26 cellular contexts compared by ENCODE assay signal in the genomic region with DNA sequence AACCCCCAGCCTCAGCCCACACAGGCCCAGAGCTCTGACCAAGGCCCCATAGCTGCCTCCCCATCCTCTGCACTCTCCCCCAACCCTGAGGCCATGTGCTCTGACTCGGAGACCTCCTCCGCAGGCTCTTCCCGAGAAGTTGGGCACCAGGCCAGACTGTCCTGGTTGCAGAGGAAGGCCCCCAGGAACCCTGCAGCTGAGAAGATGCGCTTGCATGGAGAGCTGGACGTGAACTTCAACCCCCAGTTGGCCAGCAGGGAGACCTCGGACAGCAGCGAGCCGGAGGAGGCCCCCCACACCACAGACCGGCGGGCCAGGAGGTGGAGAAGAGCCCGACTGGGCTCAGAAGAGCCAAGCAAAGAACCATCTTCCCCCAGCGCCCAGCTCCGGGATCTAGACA.
"Had no signal": no experiment of that assay in that cellular context is flagged by ENCODE, and none has a peak within 500 bp of the region (broad histone marks: within the 10 kb centered on the region; RNA-seq: fewer than 3 reads in every experiment).

No MANE protein-coding gene starts in this region.

- H3K4me1 Mint-ChIP-seq: mesothelial cell of epicardium, naive B cell, neural crest cell had no signal

- H3K36me3 Mint-ChIP-seq: mesothelial cell of epicardium; naive B cell; natural killer cell treated with Interleukin-12 subunit alpha and Interleukin-12 subunit beta and Interleukin-15 and Interleukin-18, amount 100 ng/mL, for 72 hours; stimulated activated effector memory CD8-positive, alpha-beta T cell treated with anti-CD3 and anti-CD28 coated beads, Interleukin-12 subunit alpha, Interleukin-12 subunit beta, amount 100 ng/mL, for 72 hours had no signal

- H3K4me2 ChIP-seq: hepatocyte, smooth muscle cell had no signal

- H3K27me3 Mint-ChIP-seq: naive B cell had no signal

- H3K79me2 ChIP-seq: hepatocyte had no signal

- H3K9me3 Mint-ChIP-seq: effector memory CD8-positive, alpha-beta T cell; mesothelial cell of epicardium; naive B cell; natural killer cell treated with Interleukin-12 subunit alpha and Interleukin-12 subunit beta and Interleukin-15 and Interleukin-18, amount 100 ng/mL, for 72 hours; neural crest cell; stimulated activated effector memory CD8-positive, alpha-beta T cell treated with anti-CD3 and anti-CD28 coated beads, Interleukin-12 subunit alpha, Interleukin-12 subunit beta, amount 100 ng/mL, for 72 hours had no signal

- H3K27ac Mint-ChIP-seq: effector memory CD8-positive, alpha-beta T cell; mesothelial cell of epicardium; natural killer cell treated with Interleukin-12 subunit alpha and Interleukin-12 subunit beta and Interleukin-15 and Interleukin-18, amount 100 ng/mL, for 72 hours; stimulated activated effector memory CD8-positive, alpha-beta T cell treated with anti-CD3 and anti-CD28 coated beads, Interleukin-12 subunit alpha, Interleukin-12 subunit beta, amount 100 ng/mL, for 72 hours had no signal

- H3K9me3 ChIP-seq: gastroesophageal sphincter, mucosa of descending colon, prostate gland, right atrium auricular region, transverse colon, vagina had no signal

- H3K4me3 Mint-ChIP-seq: effector memory CD8-positive, alpha-beta T cell; mesothelial cell of epicardium; natural killer cell treated with Interleukin-12 subunit alpha and Interleukin-12 subunit beta and Interleukin-15 and Interleukin-18, amount 100 ng/mL, for 72 hours; neural crest cell; stimulated activated effector memory CD8-positive, alpha-beta T cell treated with anti-CD3 and anti-CD28 coated beads, Interleukin-12 subunit alpha, Interleukin-12 subunit beta, amount 100 ng/mL, for 72 hours had no signal

- H3K36me3 ChIP-seq: gastroesophageal sphincter, heart left ventricle, prostate gland, right atrium auricular region, transverse colon, vagina had no signal

- ATAC-seq: effector memory CD8-positive, alpha-beta T cell; esophagus mucosa; foreskin keratinocyte; gastroesophageal sphincter; left lobe of liver; mucosa of descending colon; natural killer cell treated with Interleukin-12 subunit alpha and Interleukin-12 subunit beta and Interleukin-15 and Interleukin-18, amount 100 ng/mL, for 72 hours; sciatic nerve had no signal

- H3K27me3 ChIP-seq: foreskin keratinocyte, gastroesophageal sphincter, heart left ventricle, hepatocyte, right atrium auricular region, transverse colon, vagina had no signal

- H2AFZ ChIP-seq: hepatocyte had no signal

- H3K4me1 ChIP-seq: foreskin keratinocyte, gastroesophageal sphincter, prostate gland, transverse colon, vagina had no signal

- DNase-seq: cortex of kidney; effector memory CD8-positive, alpha-beta T cell; foreskin keratinocyte; heart left ventricle; kidney; mesenchymal stem cell; mucosa of descending colon; naive B cell; stimulated activated CD4-positive, alpha-beta T cell treated with anti-CD3 and anti-CD28 coated beads, Interleukin-2, amount 100 ng/mL, for 24 hours; stimulated activated CD4-positive, alpha-beta T cell treated with anti-CD3 and anti-CD28 coated beads, Interleukin-4, amount 100 ng/mL, for 24 hours; stimulated activated naive CD4-positive, alpha-beta T cell treated with Interleukin-2 at 50 U/mL for 16 hours; transverse colon had no signal

- H3K27ac ChIP-seq: epithelial cell of prostate, foreskin keratinocyte, gastroesophageal sphincter, heart left ventricle, hepatocyte, prostate gland, right atrium auricular region, transverse colon, vagina had no signal

- H3K4me3 ChIP-seq: gastroesophageal sphincter, heart left ventricle, hepatocyte, mucosa of descending colon, prostate gland, right atrium auricular region, smooth muscle cell, transverse colon, vagina had no signal
